In the genomic region with DNA sequence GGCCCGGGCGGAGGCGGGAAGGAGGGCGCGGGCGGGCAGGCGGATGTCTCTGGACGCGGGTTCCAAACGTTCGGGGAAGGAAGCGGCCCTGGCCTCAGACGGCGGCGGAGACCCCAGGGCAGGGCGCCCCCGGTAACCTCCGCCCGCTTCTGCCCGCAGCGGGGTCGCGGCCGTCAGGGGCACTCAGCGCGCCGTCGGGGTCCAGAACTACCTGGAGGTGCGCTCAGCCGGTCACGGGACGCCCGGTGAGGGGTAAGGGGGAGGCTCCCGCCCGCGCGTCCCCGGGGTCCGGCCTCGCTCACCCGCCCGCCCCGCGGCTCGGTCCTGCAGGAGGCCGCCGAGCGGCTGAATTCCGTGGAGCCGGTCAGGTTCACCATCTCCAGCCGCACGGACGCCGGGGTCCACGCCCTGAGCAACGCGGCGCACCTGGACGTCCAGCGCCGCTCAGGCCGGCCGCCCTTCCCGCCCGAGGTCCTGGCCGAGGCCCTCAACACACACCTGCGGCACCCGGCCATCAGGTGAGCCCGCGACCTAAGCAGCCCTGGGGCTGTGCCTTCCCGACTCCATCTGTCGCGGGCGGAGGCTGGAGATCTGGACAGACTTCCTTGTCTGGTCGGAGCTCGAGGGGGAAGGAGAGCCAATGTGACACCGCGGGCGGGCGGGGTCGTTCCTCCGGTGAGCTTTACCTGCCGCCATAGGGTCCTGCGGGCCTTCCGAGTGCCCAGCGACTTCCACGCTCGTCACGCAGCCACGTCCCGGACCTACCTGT, we compare ENCODE assay signal across 1 cellular context.
TF ChIP-seq lines count a peak whose summit lies in the region.

No MANE protein-coding gene starts in this region.

TF ChIP-seq in liver, 16 proteins besides CTCF, POLR2A, EP300 and RAD21 (continued from another document):
- TF ChIP-seq, protein P1, sequence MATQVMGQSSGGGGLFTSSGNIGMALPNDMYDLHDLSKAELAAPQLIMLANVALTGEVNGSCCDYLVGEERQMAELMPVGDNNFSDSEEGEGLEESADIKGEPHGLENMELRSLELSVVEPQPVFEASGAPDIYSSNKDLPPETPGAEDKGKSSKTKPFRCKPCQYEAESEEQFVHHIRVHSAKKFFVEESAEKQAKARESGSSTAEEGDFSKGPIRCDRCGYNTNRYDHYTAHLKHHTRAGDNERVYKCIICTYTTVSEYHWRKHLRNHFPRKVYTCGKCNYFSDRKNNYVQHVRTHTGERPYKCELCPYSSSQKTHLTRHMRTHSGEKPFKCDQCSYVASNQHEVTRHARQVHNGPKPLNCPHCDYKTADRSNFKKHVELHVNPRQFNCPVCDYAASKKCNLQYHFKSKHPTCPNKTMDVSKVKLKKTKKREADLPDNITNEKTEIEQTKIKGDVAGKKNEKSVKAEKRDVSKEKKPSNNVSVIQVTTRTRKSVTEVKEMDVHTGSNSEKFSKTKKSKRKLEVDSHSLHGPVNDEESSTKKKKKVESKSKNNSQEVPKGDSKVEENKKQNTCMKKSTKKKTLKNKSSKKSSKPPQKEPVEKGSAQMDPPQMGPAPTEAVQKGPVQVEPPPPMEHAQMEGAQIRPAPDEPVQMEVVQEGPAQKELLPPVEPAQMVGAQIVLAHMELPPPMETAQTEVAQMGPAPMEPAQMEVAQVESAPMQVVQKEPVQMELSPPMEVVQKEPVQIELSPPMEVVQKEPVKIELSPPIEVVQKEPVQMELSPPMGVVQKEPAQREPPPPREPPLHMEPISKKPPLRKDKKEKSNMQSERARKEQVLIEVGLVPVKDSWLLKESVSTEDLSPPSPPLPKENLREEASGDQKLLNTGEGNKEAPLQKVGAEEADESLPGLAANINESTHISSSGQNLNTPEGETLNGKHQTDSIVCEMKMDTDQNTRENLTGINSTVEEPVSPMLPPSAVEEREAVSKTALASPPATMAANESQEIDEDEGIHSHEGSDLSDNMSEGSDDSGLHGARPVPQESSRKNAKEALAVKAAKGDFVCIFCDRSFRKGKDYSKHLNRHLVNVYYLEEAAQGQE (IDR thresholded peaks at IDR 0.05), result no peak
- TF ChIP-seq RXRA (IDR thresholded peaks at IDR 0.05), result no peak
- no peak for TF ChIP-seq FOXA2 (IDR thresholded peaks at IDR 0.05)
- no peak for TF ChIP-seq TAF1 (conservative IDR thresholded peaks at IDR 0.05)
- TF ChIP-seq, protein P2, sequence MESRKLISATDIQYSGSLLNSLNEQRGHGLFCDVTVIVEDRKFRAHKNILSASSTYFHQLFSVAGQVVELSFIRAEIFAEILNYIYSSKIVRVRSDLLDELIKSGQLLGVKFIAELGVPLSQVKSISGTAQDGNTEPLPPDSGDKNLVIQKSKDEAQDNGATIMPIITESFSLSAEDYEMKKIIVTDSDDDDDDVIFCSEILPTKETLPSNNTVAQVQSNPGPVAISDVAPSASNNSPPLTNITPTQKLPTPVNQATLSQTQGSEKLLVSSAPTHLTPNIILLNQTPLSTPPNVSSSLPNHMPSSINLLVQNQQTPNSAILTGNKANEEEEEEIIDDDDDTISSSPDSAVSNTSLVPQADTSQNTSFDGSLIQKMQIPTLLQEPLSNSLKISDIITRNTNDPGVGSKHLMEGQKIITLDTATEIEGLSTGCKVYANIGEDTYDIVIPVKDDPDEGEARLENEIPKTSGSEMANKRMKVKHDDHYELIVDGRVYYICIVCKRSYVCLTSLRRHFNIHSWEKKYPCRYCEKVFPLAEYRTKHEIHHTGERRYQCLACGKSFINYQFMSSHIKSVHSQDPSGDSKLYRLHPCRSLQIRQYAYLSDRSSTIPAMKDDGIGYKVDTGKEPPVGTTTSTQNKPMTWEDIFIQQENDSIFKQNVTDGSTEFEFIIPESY (IDR thresholded peaks at IDR 0.05), result no peak
